15 cellular contexts compared by ENCODE assay signal in genomic region chr2:179574061-179574519, GRCh38.
DNase-seq lines count a peak whose midpoint lies in the region; ATAC-seq, FAIRE-seq and TF ChIP-seq lines count a peak whose summit lies in the region.
"Had no signal": no experiment of that assay in that cellular context is flagged by ENCODE, and none has a peak within 500 bp of the region (broad histone marks: within the 10 kb centered on the region; RNA-seq: fewer than 3 reads in every experiment).

No MANE protein-coding gene starts in this region.

- no peaks in the 10 kb centered on the region for H3F3A ChIP-seq in smooth muscle cell (ENCODE audit: low read depth)

- H3K27me3 ChIP-seq in smooth muscle cell (ENCODE audit: low read depth): no peaks in the 10 kb centered on the region
- H3K27me3 ChIP-seq: BLaER1 treated with 17β-estradiol and CSF1 and Interleukin-3, amounts not matched to agents 10 nM and 100 nM had no signal

- H3K4me1 ChIP-seq in smooth muscle cell (ENCODE audit: low read depth): no peaks in the 10 kb centered on the region
- H3K4me1 ChIP-seq: BLaER1 treated with 17β-estradiol and CSF1 and Interleukin-3, amounts not matched to agents 10 nM and 100 nM had no signal

- no peak overlapping the region for H3K27ac ChIP-seq in smooth muscle cell (ENCODE audit: low read depth)
- H3K27ac ChIP-seq: BLaER1 treated with 17β-estradiol and CSF1 and Interleukin-3, amounts not matched to agents 10 nM and 100 nM had no signal

- peak; percentile 97 for FAIRE-seq in RCC 7860 (lab: Jason Lieb, UNC)
- FAIRE-seq: H54, HTR-8/SVneo had no signal

- H3K79me2 ChIP-seq in smooth muscle cell (ENCODE audit: low read depth): no peaks in the 10 kb centered on the region

- H3K9ac ChIP-seq in smooth muscle cell (ENCODE audit: low read depth): no peak overlapping the region
- H3K9ac ChIP-seq: BLaER1 treated with 17β-estradiol and CSF1 and Interleukin-3, amounts not matched to agents 10 nM and 100 nM had no signal

- H2AFZ ChIP-seq in smooth muscle cell (ENCODE audit: low read depth): peak overlapping the region; percentile 6

- no peak overlapping the region for H3K4me2 ChIP-seq in smooth muscle cell
- H3K4me2 ChIP-seq: BLaER1 treated with 17β-estradiol and CSF1 and Interleukin-3, amounts not matched to agents 10 nM and 100 nM had no signal

- H4K20me1 ChIP-seq in smooth muscle cell (ENCODE audit: low read depth): no peaks in the 10 kb centered on the region
- H4K20me1 ChIP-seq: BLaER1 treated with 17β-estradiol and CSF1 and Interleukin-3, amounts not matched to agents 10 nM and 100 nM had no signal

- no peak for TF ChIP-seq CTCF in smooth muscle cell (IDR thresholded peaks at IDR 0.05; ENCODE audit: borderline replicate concordance, insufficient read depth, poor library complexity, severe bottlenecking)

- WGBS in smooth muscle cell (ENCODE audit: low lambda C conversion rate): 75% methylated on average over 3 of the region's 3 CpGs

- no peaks in the 10 kb centered on the region for H3K9me3 ChIP-seq in smooth muscle cell (replicated peaks; ENCODE audit: low read depth)
- H3K9me3 ChIP-seq: BLaER1 treated with 17β-estradiol and CSF1 and Interleukin-3, amounts not matched to agents 10 nM and 100 nM had no signal

- DNase-seq in HT-29 (ENCODE audit: low spot score) (peak; percentile 38), RCC 7860 (ENCODE audit: low spot score) (no peak), left lobe of liver (ENCODE audit: low spot score) (no peak), smooth muscle cell (lab: John Stamatoyannopoulos, UW; ENCODE audit: unreplicated experiment) (no peak), SKM-1 treated with dmso at 0.1 percent for 144 hours (lab: John Stamatoyannopoulos, UW; ENCODE audit: unreplicated experiment) (no peak)
- DNase-seq: NCI-H187 treated with DMSO at 0.1 percent for 48 hours, NCI-H2171, NCI-H82, SHP77 treated with DMSO at 0.1 percent for 48 hours, SW 1271 had no signal

- H3K36me3 ChIP-seq in smooth muscle cell (ENCODE audit: low read depth): no peaks in the 10 kb centered on the region
- H3K36me3 ChIP-seq: BLaER1 treated with 17β-estradiol and CSF1 and Interleukin-3, amounts not matched to agents 10 nM and 100 nM had no signal

- ATAC-seq in left lobe of liver (peak; percentile 82), esophagus mucosa (no peak), HG03095 (IDR thresholded peaks at IDR 0.05; ENCODE audit: unreplicated experiment) (no peak)

- no peak overlapping the region for H3K4me3 ChIP-seq in smooth muscle cell
- H3K4me3 ChIP-seq: BLaER1 treated with 17β-estradiol and CSF1 and Interleukin-3, amounts not matched to agents 10 nM and 100 nM had no signal
